10 cellular contexts compared by ENCODE assay signal in genomic region chr3:152315623-152316022, GRCh38. TPM values are rescaled to one million over a fixed set of nuclear protein-coding genes. Genes with fewer than 3 reads are reported as not detected.
DNase-seq lines count a peak whose midpoint lies in the region; ATAC-seq and TF ChIP-seq lines count a peak whose summit lies in the region.
"Had no signal": no experiment of that assay in that cellular context is flagged by ENCODE, and none has a peak within 500 bp of the region (broad histone marks: within the 10 kb centered on the region; RNA-seq: fewer than 3 reads in every experiment).

No MANE protein-coding gene starts in this region.

- H3K9me3 ChIP-seq in uterus = no peaks in the 10 kb centered on the region
- H3K9me3 ChIP-seq in Caco-2 = no peaks in the 10 kb centered on the region

- H3K4me3 Mint-ChIP-seq in activated naive CD4-positive, alpha-beta T cell treated with anti-CD3 and anti-CD28 coated beads, Interleukin-2, amount 50 U/mL, for 24 hours = peak overlapping the region; percentile 40
- H3K4me3 Mint-ChIP-seq in memory B cell (peak overlapping the region; percentile 14), Caco-2 (ENCODE audit: unreplicated experiment) (no peak overlapping the region)

- no peaks in the 10 kb centered on the region for H3K27me3 Mint-ChIP-seq in activated naive CD4-positive, alpha-beta T cell treated with anti-CD3 and anti-CD28 coated beads, Interleukin-2, amount 50 U/mL, for 24 hours
- no peaks in the 10 kb centered on the region for H3K27me3 Mint-ChIP-seq in memory B cell
- no peaks in the 10 kb centered on the region for H3K27me3 Mint-ChIP-seq in Caco-2 (ENCODE audit: insufficient read depth, unreplicated experiment)
- H3K27me3 Mint-ChIP-seq: stimulated activated naive CD8-positive, alpha-beta T cell treated with anti-CD3 and anti-CD28 coated beads, Interleukin-15, amount 100 ng/mL, for 72 hours had no signal

- no peak for TF ChIP-seq CTCF in uterus (IDR thresholded peaks at IDR 0.05)
- TF ChIP-seq CTCF in Caco-2 (IDR thresholded peaks at IDR 0.05; ENCODE audit: insufficient read depth in 1 of 2, low read depth in 1 of 2, low read length in 1 of 2, severe bottlenecking in 1 of 2, unreplicated experiment in 1 of 2) = no peak

- TF ChIP-seq POLR2A in uterus (IDR thresholded peaks at IDR 0.05) = peak in 1 of 2 donors; percentile 19

- POLR2A ChIA-PET in Caco-2 (lab: Charles Lee) = no interaction called here

- H3K4me3 ChIP-seq in uterus (no peak overlapping the region), Caco-2 (ENCODE audit: low read depth, low read length) (no peak overlapping the region)

- intact Hi-C loops in uterus (cut with DNase I; ENCODE audit: low total_unique reads) (no loop called here), Caco-2 (cut with micrococcal nuclease; ENCODE audit: unreplicated experiment) (no loop called here)

- H3K27me3 ChIP-seq in uterus (no peaks in the 10 kb centered on the region), Caco-2 (replicated peaks; ENCODE audit: control insufficient read depth, insufficient read depth, low read length) (no peaks in the 10 kb centered on the region)

- H3K36me3 ChIP-seq in uterus (no peaks in the 10 kb centered on the region), Caco-2 (ENCODE audit: control insufficient read depth, insufficient read depth, low read length) (no peaks in the 10 kb centered on the region)

- peaks cover 5 to 9% of the 10 kb centered on the region in 2 donors for H3K4me1 ChIP-seq in uterus
- peaks cover 10% of the 10 kb centered on the region for H3K4me1 ChIP-seq in Caco-2

- peak overlapping the region; percentile 60 to 83 for H3K27ac ChIP-seq in uterus

- H3K9me3 Mint-ChIP-seq in activated naive CD4-positive, alpha-beta T cell treated with anti-CD3 and anti-CD28 coated beads, Interleukin-2, amount 50 U/mL, for 24 hours = no peaks in the 10 kb centered on the region
- H3K9me3 Mint-ChIP-seq in memory B cell = no peaks in the 10 kb centered on the region
- no peaks in the 10 kb centered on the region for H3K9me3 Mint-ChIP-seq in Caco-2 (ENCODE audit: unreplicated experiment)
- H3K9me3 Mint-ChIP-seq: stimulated activated naive CD8-positive, alpha-beta T cell treated with anti-CD3 and anti-CD28 coated beads, Interleukin-15, amount 100 ng/mL, for 72 hours had no signal

- no peak for DNase-seq in activated naive CD4-positive, alpha-beta T cell treated with anti-CD3 and anti-CD28 coated beads, Interleukin-2, amount 50 U/mL, for 16 hours
- DNase-seq in dermis blood vessel endothelial cell (peak; percentile 81), memory B cell (ENCODE audit: low spot score in 2 of 2) (no peak), uterus (no peak), HUDEP-2 (lab: John Stamatoyannopoulos, UW; ENCODE audit: unreplicated experiment in 76 of 76) (no peak), Caco-2 (no peak)
- DNase-seq: NCI-H1436; stimulated activated naive CD8-positive, alpha-beta T cell treated with anti-CD3 and anti-CD28 coated beads, Interleukin-15, amount 100 ng/mL, for 72 hours had no signal

- peaks cover 12% of the 10 kb centered on the region for H3K36me3 Mint-ChIP-seq in activated naive CD4-positive, alpha-beta T cell treated with anti-CD3 and anti-CD28 coated beads, Interleukin-2, amount 50 U/mL, for 24 hours
- H3K36me3 Mint-ChIP-seq in memory B cell = peaks cover 18% of the 10 kb centered on the region
- H3K36me3 Mint-ChIP-seq in Caco-2 (ENCODE audit: insufficient read depth, unreplicated experiment) = peaks cover 12% of the 10 kb centered on the region

- peaks cover 84% of the 10 kb centered on the region for H3K4me1 Mint-ChIP-seq in activated naive CD4-positive, alpha-beta T cell treated with anti-CD3 and anti-CD28 coated beads, Interleukin-2, amount 50 U/mL, for 24 hours
- H3K4me1 Mint-ChIP-seq in memory B cell (peaks cover 38% of the 10 kb centered on the region), Caco-2 (ENCODE audit: low read depth, unreplicated experiment) (peaks cover 7% of the 10 kb centered on the region)

- CTCF ChIA-PET in Caco-2 (lab: Charles Lee) = no interaction called here

- ATAC-seq in memory B cell (ENCODE audit: low read depth) (no peak), HG03571 (IDR thresholded peaks at IDR 0.05; ENCODE audit: unreplicated experiment) (no peak)
- ATAC-seq: stimulated activated naive CD8-positive, alpha-beta T cell treated with anti-CD3 and anti-CD28 coated beads, Interleukin-15, amount 100 ng/mL, for 72 hours had no signal

- BruUV-seq in Caco-2 (replicated peaks; lab: Mats Ljungman, UMichigan) = no TSS peak

- H3K27ac Mint-ChIP-seq in activated naive CD4-positive, alpha-beta T cell treated with anti-CD3 and anti-CD28 coated beads, Interleukin-2, amount 50 U/mL, for 24 hours = peak overlapping the region; percentile 91
- H3K27ac Mint-ChIP-seq in memory B cell (peak overlapping the region; percentile 75), Caco-2 (ENCODE audit: unreplicated experiment) (no peak overlapping the region)

RNA-seq across cellular contexts. Expression of gene MBNL1, which starts 46.9 kb away (rescaled TPM):
- total RNA-seq in dermis blood vessel endothelial cell = 389 and 524 TPM in 2 replicates
- total RNA-seq in uterus = 100 to 1,000 TPM; 219 to 470 (median 243) TPM
- total RNA-seq in Caco-2 (2022) = 67.1 and 68.6 TPM in 2 replicates
